ENCODE assay signal across 16 cellular contexts in the genomic region with DNA sequence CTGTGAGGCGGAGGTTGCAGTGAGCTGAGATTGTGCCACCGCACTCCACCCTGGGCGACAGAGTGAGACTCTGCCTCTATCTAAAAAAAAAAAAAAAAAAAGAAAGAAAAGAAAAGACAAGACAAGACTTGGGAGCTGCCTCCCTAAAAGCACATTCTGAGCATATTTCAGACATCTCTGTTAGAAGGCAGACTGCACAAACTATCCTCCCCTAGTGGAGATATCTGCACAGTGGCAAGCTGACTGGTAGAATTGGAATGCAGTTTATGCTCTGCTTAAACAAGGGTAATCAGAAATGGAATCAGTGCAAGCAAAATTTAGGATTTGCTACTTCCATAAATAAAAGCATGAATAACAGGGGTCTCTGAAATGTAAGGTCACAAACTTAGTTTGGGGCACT. TPM values are rescaled to one million over a fixed set of nuclear protein-coding genes. Genes with fewer than 3 reads are reported as not detected.
A peak's percentile ranks its signal among the peaks of the same experiment; 100 is the strongest.
DNase-seq lines count a peak whose midpoint lies in the region; ATAC-seq, FAIRE-seq and TF ChIP-seq lines count a peak whose summit lies in the region.
"Had no signal": no experiment of that assay in that cellular context is flagged by ENCODE, and none has a peak within 500 bp of the region (broad histone marks: within the 10 kb centered on the region; RNA-seq: fewer than 3 reads in every experiment).

No MANE protein-coding gene starts in this region.

- H3K27me3 ChIP-seq in bronchial epithelial cell (ENCODE audit: control insufficient read depth, insufficient read depth, low read length) (no peaks in the 10 kb centered on the region), MG63 (no peaks in the 10 kb centered on the region)

- H3K36me3 ChIP-seq in bronchial epithelial cell (ENCODE audit: control insufficient read depth, insufficient read depth, low read length): no peaks in the 10 kb centered on the region
- H3K36me3 ChIP-seq in MG63: no peaks in the 10 kb centered on the region

- ATAC-seq in GM21360 (IDR thresholded peaks at IDR 0.05; ENCODE audit: unreplicated experiment) (no peak), GM18502 (IDR thresholded peaks at IDR 0.05; ENCODE audit: poor library complexity, unreplicated experiment) (no peak)
- ATAC-seq: Right ventricle myocardium inferior; stimulated activated memory B cell treated with anti-CD40 and anti-IgM and Interleukin-4, amounts not matched to agents 10 μg/mL and 1 μg/mL and 100 μg/mL, for 72 hours had no signal

- H3K4me3 ChIP-seq in bronchial epithelial cell (ENCODE audit: low read depth, low read length): no peak overlapping the region
- no peak overlapping the region for H3K4me3 ChIP-seq in MG63

- FAIRE-seq in bronchial epithelial cell (lab: Jason Lieb, UNC): no peak

- no peak for DNase-seq in AG09319 (ENCODE audit: extremely low read depth, low read depth)
- DNase-seq in bronchial epithelial cell (ENCODE audit: low read depth): peak; percentile 41
- DNase-seq in kidney glomerular epithelial cell (lab: John Stamatoyannopoulos, UW): peak; percentile 7
- DNase-seq in NCI-H524 (lab: John Stamatoyannopoulos, UW): no peak
- no peak for DNase-seq in MG63
- DNase-seq: activated CD8-positive, alpha-beta memory T cell treated with anti-CD3 and anti-CD28 coated beads, Interleukin-2, amount 50 U/mL, for 4 hours; CD4-positive, alpha-beta memory T cell; mesendoderm; NCI-H1105 treated with DMSO at 0.1 percent for 48 hours; NCI-H510A treated with DMSO at 0.1 percent for 48 hours; stimulated activated CD4-positive, alpha-beta T cell treated with anti-CD3 and anti-CD28 coated beads, Interleukin-2, amount 100 ng/mL, for 48 hours had no signal

- H3K9me3 ChIP-seq in MG63: no peaks in the 10 kb centered on the region

- TF ChIP-seq CTCF in AG09319 (IDR thresholded peaks at IDR 0.05; ENCODE audit: low read depth, low read length): peak; percentile 45
- peak; percentile 16; the same call in 1 of the 2 replicates for TF ChIP-seq CTCF in LNCAP (IDR thresholded peaks at IDR 0.05)
- TF ChIP-seq CTCF in bronchial epithelial cell (IDR thresholded peaks at IDR 0.05; ENCODE audit: insufficient read depth, low read length, severe bottlenecking): peak; percentile 15

RNA-seq across cellular contexts. Expression of a gene that starts 31.8 kb away (rescaled TPM):
- 0.13 TPM in 1 of 2 replicates, not detected in the other for total RNA-seq in bronchial epithelial cell
- 6.1 and 28.7 TPM in 2 replicates for total RNA-seq in MG63 (2014; rRNA removed; shearing (Covaris generic); ENCODE audit: low replicate concordance)
- total RNA-seq: Right ventricle myocardium inferior had no signal

Comparison
In these comparisons a context has a peak if more than half of its experiments do, and no peak if none do; other contexts are left out.
1. DNase-seq: peak in bronchial epithelial cell (single experiment) and kidney glomerular epithelial cell (single experiment); none in AG09319 (single experiment), NCI-H524 (0 of 2) and MG63 (single experiment).
2. Peak in every context shown above with its lines, with median percentiles within 50 percentile points of each other: CTCF ChIP-seq.